In genomic region chr2:227106845-227107759, GRCh38 we compare ENCODE assay signal across 8 cellular contexts. TPM values are rescaled to one million over a fixed set of nuclear protein-coding genes. Genes with fewer than 3 reads are reported as not detected.
DNase-seq lines count a peak whose midpoint lies in the region; ATAC-seq and TF ChIP-seq lines count a peak whose summit lies in the region.

No MANE protein-coding gene starts in this region.

- no peak overlapping the region for H3K27ac Mint-ChIP-seq in activated CD4-positive, alpha-beta T cell treated with anti-CD3 and anti-CD28 coated beads, Interleukin-2, amount 10 ng/mL, durations not matched to agents 7 days and 5 days
- H3K27ac Mint-ChIP-seq in stimulated activated memory B cell treated with anti-CD40 and anti-IgM and Interleukin-4, amounts not matched to agents 10 μg/mL and 1 μg/mL and 100 μg/mL, for 72 hours, result no peak overlapping the region

- no peaks in the 10 kb centered on the region for H3K4me1 Mint-ChIP-seq in activated CD4-positive, alpha-beta T cell treated with anti-CD3 and anti-CD28 coated beads, Interleukin-2, amount 10 ng/mL, durations not matched to agents 7 days and 5 days
- no peaks in the 10 kb centered on the region for H3K4me1 Mint-ChIP-seq in stimulated activated memory B cell treated with anti-CD40 and anti-IgM and Interleukin-4, amounts not matched to agents 10 μg/mL and 1 μg/mL and 100 μg/mL, for 72 hours

- H3K36me3 Mint-ChIP-seq in activated CD4-positive, alpha-beta T cell treated with anti-CD3 and anti-CD28 coated beads, Interleukin-2, amount 10 ng/mL, durations not matched to agents 7 days and 5 days (ENCODE audit: low read depth), result no peaks in the 10 kb centered on the region
- peaks cover 17% of the 10 kb centered on the region for H3K36me3 Mint-ChIP-seq in stimulated activated memory B cell treated with anti-CD40 and anti-IgM and Interleukin-4, amounts not matched to agents 10 μg/mL and 1 μg/mL and 100 μg/mL, for 72 hours

- CTCF ChIA-PET in activated CD4-positive, alpha-beta T cell treated with anti-CD3 and anti-CD28 coated beads, Interleukin-2, amount 10 ng/mL, durations not matched to agents 7 days and 5 days (lab: Charles Lee), result no interaction called here

- no peaks in the 10 kb centered on the region for H3K9me3 Mint-ChIP-seq in activated CD4-positive, alpha-beta T cell treated with anti-CD3 and anti-CD28 coated beads, Interleukin-2, amount 10 ng/mL, durations not matched to agents 7 days and 5 days
- no peaks in the 10 kb centered on the region for H3K9me3 Mint-ChIP-seq in stimulated activated memory B cell treated with anti-CD40 and anti-IgM and Interleukin-4, amounts not matched to agents 10 μg/mL and 1 μg/mL and 100 μg/mL, for 72 hours

- ATAC-seq in Right ventricle myocardium inferior, result peak; percentile 37
- peak; percentile 77 for ATAC-seq in HG02885 (IDR thresholded peaks at IDR 0.05; ENCODE audit: poor library complexity, unreplicated experiment)
- no peak for ATAC-seq in stimulated activated memory B cell treated with anti-CD40 and anti-IgM and Interleukin-4, amounts not matched to agents 10 μg/mL and 1 μg/mL and 100 μg/mL, for 72 hours

- POLR2A ChIA-PET in activated CD4-positive, alpha-beta T cell treated with anti-CD3 and anti-CD28 coated beads, Interleukin-2, amount 10 ng/mL, durations not matched to agents 7 days and 5 days (lab: Charles Lee), result no interaction called here

- no peaks in the 10 kb centered on the region for H3K27me3 Mint-ChIP-seq in activated CD4-positive, alpha-beta T cell treated with anti-CD3 and anti-CD28 coated beads, Interleukin-2, amount 10 ng/mL, durations not matched to agents 7 days and 5 days
- no peaks in the 10 kb centered on the region for H3K27me3 Mint-ChIP-seq in stimulated activated memory B cell treated with anti-CD40 and anti-IgM and Interleukin-4, amounts not matched to agents 10 μg/mL and 1 μg/mL and 100 μg/mL, for 72 hours

- H3K4me3 ChIP-seq in fibroblast of the aortic adventitia (ENCODE audit: low read depth, low read length), result no peak overlapping the region

- no peak overlapping the region for H3K4me3 Mint-ChIP-seq in activated CD4-positive, alpha-beta T cell treated with anti-CD3 and anti-CD28 coated beads, Interleukin-2, amount 10 ng/mL, durations not matched to agents 7 days and 5 days
- H3K4me3 Mint-ChIP-seq in stimulated activated memory B cell treated with anti-CD40 and anti-IgM and Interleukin-4, amounts not matched to agents 10 μg/mL and 1 μg/mL and 100 μg/mL, for 72 hours, result no peak overlapping the region

- peak; percentile 85 for TF ChIP-seq CTCF in fibroblast of the aortic adventitia (IDR thresholded peaks at IDR 0.05; ENCODE audit: insufficient read depth, low read length)

- intact Hi-C loops in Right ventricle myocardium inferior (cut with DNase I), result loop anchor here (5.0 kb wide), 1 partner anchor 1435 kb away; no protein-coding TSS in a partner anchor
- intact Hi-C loops in cardiac septum (cut with DNase I), result loop anchor here (2.0 kb wide), 1 partner anchor 1438 kb away; no protein-coding TSS in a partner anchor

- DNase-seq in Right ventricle myocardium inferior (ENCODE audit: missing footprints) (no peak), cardiac septum (ENCODE audit: low spot score) (no peak), NCI-H226 (peak; percentile 5), fibroblast of the aortic adventitia (ENCODE audit: low read depth) (peak; percentile 75), occipital lobe (lab: John Stamatoyannopoulos, UW) (peak; percentile 5)
- peak; percentile 43 for DNase-seq in activated CD4-positive, alpha-beta T cell treated with anti-CD3 and anti-CD28 coated beads, Interleukin-2, amount 10 ng/mL, durations not matched to agents 7 days and 5 days

RNA-seq across cellular contexts. Expression of gene COL4A4, which starts 56.9 kb away (rescaled TPM):
- total RNA-seq in Right ventricle myocardium inferior (13.6 TPM), cardiac septum (3.0 TPM), fibroblast of the aortic adventitia (ENCODE audit: low replicate concordance) (1.1 and 2.6 TPM in 2 replicates), occipital lobe (0.78 TPM)
- under 1 TPM; 0.06 to 0.15 TPM for total RNA-seq in activated CD4-positive, alpha-beta T cell treated with anti-CD3 and anti-CD28 coated beads, Interleukin-2, amount 10 ng/mL, durations not matched to agents 7 days and 5 days

RNA-seq across cellular contexts. Expression of gene COL4A3, which starts 57.3 kb away (rescaled TPM):
- 5.5 TPM for total RNA-seq in Right ventricle myocardium inferior
- total RNA-seq in cardiac septum, result 1.6 TPM
- not detected for total RNA-seq in activated CD4-positive, alpha-beta T cell treated with anti-CD3 and anti-CD28 coated beads, Interleukin-2, amount 10 ng/mL, durations not matched to agents 7 days and 5 days
- total RNA-seq in fibroblast of the aortic adventitia (ENCODE audit: low replicate concordance), result 0.08 and 1.3 TPM in 2 replicates
- total RNA-seq in occipital lobe, result 0.16 TPM

Comparison
In these comparisons a context has a peak if more than half of its experiments do, and no peak if none do; other contexts are left out.
1. DNase-seq: peak in NCI-H226 (single experiment), activated CD4-positive, alpha-beta T cell treated with anti-CD3 and anti-CD28 coated beads, Interleukin-2, amount 10 ng/mL, durations not matched to agents 7 days and 5 days (single experiment), fibroblast of the aortic adventitia (single experiment) and occipital lobe (single experiment); none in Right ventricle myocardium inferior (single experiment) and cardiac septum (single experiment).